27 cellular contexts compared by ENCODE assay signal in genomic region chr11:68536706-68537105, GRCh38.
A peak's percentile ranks its signal among the peaks of the same experiment; 100 is the strongest.
DNase-seq lines count a peak whose midpoint lies in the region; ATAC-seq lines count a peak whose summit lies in the region.
"Had no signal": no experiment of that assay in that cellular context is flagged by ENCODE, and none has a peak within 500 bp of the region (broad histone marks: within the 10 kb centered on the region; RNA-seq: fewer than 3 reads in every experiment).

No MANE protein-coding gene starts in this region.

- no peaks in the 10 kb centered on the region for H3K9me3 Mint-ChIP-seq in activated CD4-positive, alpha-beta T cell treated with anti-CD3 and anti-CD28 coated beads, Interleukin-2, amount 10 ng/mL, durations not matched to agents 24 days and 14 days
- H3K9me3 Mint-ChIP-seq in immature natural killer cell: no peaks in the 10 kb centered on the region
- H3K9me3 Mint-ChIP-seq: nephron progenitor cell had no signal

- DNase-seq in activated CD4-positive, alpha-beta T cell treated with anti-CD3 and anti-CD28 coated beads, Interleukin-2, amount 10 ng/mL, durations not matched to agents 24 days and 14 days: no peak
- no peak for DNase-seq in activated CD4-positive, alpha-beta T cell treated with anti-CD3 and anti-CD28 coated beads, Interleukin-2, amount 50 U/mL, for 4 hours
- DNase-seq in T-helper 17 cell (no peak), immature natural killer cell (no peak), medulla oblongata (ENCODE audit: extremely low spot score) (no peak), AML-193 (lab: John Stamatoyannopoulos, UW) (no peak)
- DNase-seq: activated CD8-positive, alpha-beta memory T cell treated with anti-CD3 and anti-CD28 coated beads, Interleukin-2, amount 50 U/mL, for 48 hours; activated gamma-delta T cell treated with Interleukin-2 at 50 U/mL for 16 hours; amniotic stem cell; Caco-2; DND-41; hypothalamus; left lung; NCI-H1694; NCI-H2171 treated with DMSO at 0.1 percent for 48 hours; NCI-H526 treated with DMSO at 0.1 percent for 48 hours; nephron progenitor cell; substantia nigra had no signal

- H3K36me3 Mint-ChIP-seq in activated CD4-positive, alpha-beta T cell treated with anti-CD3 and anti-CD28 coated beads, Interleukin-2, amount 10 ng/mL, durations not matched to agents 24 days and 14 days (ENCODE audit: low read depth): peaks cover 55% of the 10 kb centered on the region
- H3K36me3 Mint-ChIP-seq in T-helper 17 cell (ENCODE audit: low read depth): peaks cover 15% of the 10 kb centered on the region
- H3K36me3 Mint-ChIP-seq in immature natural killer cell: peaks cover 0 to 17% (median 15%) of the 10 kb centered on the region in 3 donors

- H3K9ac ChIP-seq in skeletal muscle tissue (ENCODE audit: low read depth in 1 of 3, low read length in 3 of 3): no peak overlapping the region

- H3K4me3 Mint-ChIP-seq in activated CD4-positive, alpha-beta T cell treated with anti-CD3 and anti-CD28 coated beads, Interleukin-2, amount 10 ng/mL, durations not matched to agents 24 days and 14 days: no peak overlapping the region
- H3K4me3 Mint-ChIP-seq in T-helper 17 cell (no peak overlapping the region), immature natural killer cell (no peak overlapping the region)
- H3K4me3 Mint-ChIP-seq: nephron progenitor cell had no signal

- H3K27ac Mint-ChIP-seq in activated CD4-positive, alpha-beta T cell treated with anti-CD3 and anti-CD28 coated beads, Interleukin-2, amount 10 ng/mL, durations not matched to agents 24 days and 14 days: peak overlapping the region; percentile 45
- peak overlapping the region; percentile 62 for H3K27ac Mint-ChIP-seq in T-helper 17 cell
- H3K27ac Mint-ChIP-seq in immature natural killer cell: peak overlapping the region in 5 of 6 donors; percentile 8 to 66 (median 58)

- no peaks in the 10 kb centered on the region for H3K9me3 ChIP-seq in T-helper 17 cell (ENCODE audit: control insufficient read depth, low read length, poor library complexity, severe bottlenecking)
- H3K9me3 ChIP-seq in skeletal muscle tissue (ENCODE audit: control insufficient read depth in 3 of 3, low read length in 3 of 3): no peaks in the 10 kb centered on the region
- H3K9me3 ChIP-seq: Caco-2, gastroesophageal sphincter, HAP-1, left lung, SJSA1 had no signal

- no peaks in the 10 kb centered on the region for H3K27me3 Mint-ChIP-seq in activated CD4-positive, alpha-beta T cell treated with anti-CD3 and anti-CD28 coated beads, Interleukin-2, amount 10 ng/mL, durations not matched to agents 24 days and 14 days
- no peaks in the 10 kb centered on the region for H3K27me3 Mint-ChIP-seq in T-helper 17 cell
- peaks cover 0 to under 1% (median 0%) of the 10 kb centered on the region in 3 donors for H3K27me3 Mint-ChIP-seq in immature natural killer cell (ENCODE audit: low read depth in 3 of 3)

- H3K4me3 ChIP-seq in skeletal muscle tissue (ENCODE audit: low read length in 3 of 3): no peak overlapping the region
- H3K4me3 ChIP-seq: coronary artery, gastroesophageal sphincter, HAP-1, left lung, SJSA1 had no signal

- H3K27ac ChIP-seq in skeletal muscle tissue (ENCODE audit: low read depth, low read length): peak overlapping the region; percentile 64
- H3K27ac ChIP-seq: coronary artery, HL-60, left lung, SJSA1 had no signal

- H3K27me3 ChIP-seq in skeletal muscle tissue (ENCODE audit: control insufficient read depth in 3 of 3, insufficient read depth in 3 of 3, low read length in 3 of 3): no peaks in the 10 kb centered on the region
- H3K27me3 ChIP-seq: gastroesophageal sphincter, left lung, SJSA1 had no signal

- peaks cover 8 to 21% (median 16%) of the 10 kb centered on the region in 3 donors for H3K36me3 ChIP-seq in skeletal muscle tissue (ENCODE audit: control insufficient read depth in 3 of 3, insufficient read depth in 3 of 3, low read length in 3 of 3)

- peaks cover 42% of the 10 kb centered on the region for H3K4me1 Mint-ChIP-seq in activated CD4-positive, alpha-beta T cell treated with anti-CD3 and anti-CD28 coated beads, Interleukin-2, amount 10 ng/mL, durations not matched to agents 24 days and 14 days
- peaks cover 49% of the 10 kb centered on the region for H3K4me1 Mint-ChIP-seq in T-helper 17 cell
- H3K4me1 Mint-ChIP-seq in immature natural killer cell: peaks cover 64 to 93% of the 10 kb centered on the region in 2 donors

- H3K4me1 ChIP-seq in skeletal muscle tissue (ENCODE audit: control insufficient read depth in 3 of 3, insufficient read depth in 3 of 3, low read length in 3 of 3): peaks cover 28 to 50% (median 35%) of the 10 kb centered on the region in 3 donors
- H3K4me1 ChIP-seq: HAP-1 had no signal

- intact Hi-C loops in activated CD4-positive, alpha-beta T cell treated with anti-CD3 and anti-CD28 coated beads, Interleukin-2, amount 10 ng/mL, durations not matched to agents 24 days and 14 days (cut with micrococcal nuclease): no loop called here

- no peak for ATAC-seq in T-helper 17 cell
- no peak for ATAC-seq in HG03565 (IDR thresholded peaks at IDR 0.05; ENCODE audit: unreplicated experiment)
- ATAC-seq: esophagus mucosa, gastroesophageal sphincter, HepG2 had no signal
